In genomic region chr5:142324871-142325676, GRCh38 we compare ENCODE assay signal across 8 cellular contexts. TPM values are rescaled to one million over a fixed set of nuclear protein-coding genes. Genes with fewer than 3 reads are reported as not detected.
DNase-seq lines count a peak whose midpoint lies in the region; ATAC-seq and TF ChIP-seq lines count a peak whose summit lies in the region.

Gene SPRY4 (minus strand): TSS chr5:142325021. CDS start chr5:142315108, 9,913 bp downstream.

- ATAC-seq in CD4-positive, alpha-beta T cell (ENCODE audit: poor library complexity): peak; percentile 81
- peak; percentile 66 for ATAC-seq in GM19452 (IDR thresholded peaks at IDR 0.05; ENCODE audit: unreplicated experiment)
- peak; percentile 84 for ATAC-seq in lung (ENCODE audit: insufficient read depth, low FRiP score)

- H3K9me3 Mint-ChIP-seq in CD4-positive, alpha-beta T cell: no peaks in the 10 kb centered on the region

- no peaks in the 10 kb centered on the region for H3K36me3 ChIP-seq in effector memory CD4-positive, alpha-beta T cell (ENCODE audit: control insufficient read depth, insufficient read depth, low read length)
- no peaks in the 10 kb centered on the region for H3K36me3 ChIP-seq in lung (ENCODE audit: control insufficient read depth in 2 of 2, insufficient read depth in 2 of 2, low read length in 2 of 2)

- H3K27me3 Mint-ChIP-seq in CD4-positive, alpha-beta T cell: peaks cover 81% of the 10 kb centered on the region

- H3K4me3 ChIP-seq in effector memory CD4-positive, alpha-beta T cell (ENCODE audit: insufficient read depth, low read depth, low read length, poor library complexity, severe bottlenecking): peak within 1 kb of the TSS; percentile 66
- peak within 1 kb of the TSS; percentile 72 for H3K4me3 ChIP-seq in lung

- no peaks in the 10 kb centered on the region for H3K9me3 ChIP-seq in CD4-positive, alpha-beta T cell (ENCODE audit: control insufficient read depth, low read length)
- no peaks in the 10 kb centered on the region for H3K9me3 ChIP-seq in effector memory CD4-positive, alpha-beta T cell (ENCODE audit: control insufficient read depth, low read length)
- no peaks in the 10 kb centered on the region for H3K9me3 ChIP-seq in lung (ENCODE audit: control insufficient read depth in 2 of 2, insufficient read depth in 1 of 2, low read length in 1 of 2)

- H3K4me1 Mint-ChIP-seq in CD4-positive, alpha-beta T cell (ENCODE audit: low read depth): peaks cover 49% of the 10 kb centered on the region

- H3K27ac Mint-ChIP-seq in CD4-positive, alpha-beta T cell: no peak within 1 kb of the TSS

- CTCF ChIA-PET in CD4-positive, alpha-beta T cell (lab: Charles Lee): interaction anchor here (0.7 to 2.6 kb wide), 5 partner anchors 28 to 330 kb away, joined by 3 to 7 read pairs (median 4); no protein-coding TSS in a partner anchor

- POLR2A ChIA-PET in CD4-positive, alpha-beta T cell (lab: Charles Lee): interaction anchor here (0.6 to 2.1 kb wide), 5 partner anchors 9 to 296 kb away, joined by 3 to 16 read pairs (median 7); no protein-coding TSS in a partner anchor

- peaks cover 24% of the 10 kb centered on the region for H3K4me1 ChIP-seq in effector memory CD4-positive, alpha-beta T cell (ENCODE audit: control insufficient read depth, insufficient read depth, low read length, poor library complexity, severe bottlenecking)
- H3K4me1 ChIP-seq in lung (ENCODE audit: control insufficient read depth in 2 of 2, insufficient read depth in 2 of 2, low read length in 2 of 2): peaks cover under 1 to 9% of the 10 kb centered on the region in 2 donors

- no peaks in the 10 kb centered on the region for H3K36me3 Mint-ChIP-seq in CD4-positive, alpha-beta T cell (ENCODE audit: low read depth)

- WGBS in lung, 2 donors: 0% methylated on average over 50 to 52 of the region's 52 CpGs

- H3K27ac ChIP-seq in CD4-positive, alpha-beta T cell (ENCODE audit: low read depth, low read length): no peak within 1 kb of the TSS
- H3K27ac ChIP-seq in effector memory CD4-positive, alpha-beta T cell (ENCODE audit: insufficient read depth, low read length, poor library complexity, severe bottlenecking): no peak within 1 kb of the TSS
- peak within 1 kb of the TSS; percentile 71 to 94 for H3K27ac ChIP-seq in lung (ENCODE audit: low read depth in 1 of 2, low read length in 1 of 2)

- peak; percentile 51 to 81 (median 71) for DNase-seq in CD4-positive, alpha-beta T cell
- DNase-seq in HK-2 (ENCODE audit: unreplicated experiment) (peak; percentile 91), NCI-H82 treated with DMSO at 0.1 percent for 48 hours (lab: John Stamatoyannopoulos, UW; ENCODE audit: unreplicated experiment) (peak; percentile 82), lung (ENCODE audit: low spot score) (peak; percentile 92)
- peak; percentile 62 to 68 for DNase-seq in activated CD8-positive, alpha-beta memory T cell treated with anti-CD3 and anti-CD28 coated beads for 1 hour (ENCODE audit: extremely low read depth in 1 of 2, low read depth in 1 of 2)
- DNase-seq in effector memory CD4-positive, alpha-beta T cell: peak; percentile 48 to 69 (median 62)
- peak; percentile 71 to 88 (median 83) for DNase-seq in stimulated activated CD4-positive, alpha-beta T cell treated with anti-CD3 and anti-CD28 coated beads, TNF-alpha, amount 100 ng/mL, for 24 hours (ENCODE audit: low read depth in 3 of 3)

- H3K27me3 ChIP-seq in CD4-positive, alpha-beta T cell (ENCODE audit: control insufficient read depth, insufficient read depth, low read length): peaks cover 58% of the 10 kb centered on the region
- H3K27me3 ChIP-seq in effector memory CD4-positive, alpha-beta T cell (replicated peaks; ENCODE audit: control insufficient read depth, insufficient read depth, low read length, poor library complexity, severe bottlenecking): peaks cover 22% of the 10 kb centered on the region
- H3K27me3 ChIP-seq in lung (ENCODE audit: control insufficient read depth, insufficient read depth): no peaks in the 10 kb centered on the region

- TF ChIP-seq CTCF in CD4-positive, alpha-beta T cell (IDR thresholded peaks at IDR 0.05): no peak
- no peak for TF ChIP-seq CTCF in lung (IDR thresholded peaks at IDR 0.05; ENCODE audit: control extremely low read depth, extremely low read depth)

- H3K4me3 Mint-ChIP-seq in CD4-positive, alpha-beta T cell: peak within 1 kb of the TSS; percentile 87

- intact Hi-C loops in CD4-positive, alpha-beta T cell (cut with DNase I, micrococcal nuclease): loop anchor here (2.0 to 10.0 kb wide), 4 partner anchors 32 to 173 kb away; no protein-coding TSS in a partner anchor

RNA-seq across cellular contexts. Expression of gene SPRY4, which starts in this region (rescaled TPM):
- under 1 TPM; 0.16 to 0.34 TPM for total RNA-seq in CD4-positive, alpha-beta T cell
- 10 to 100 TPM; 23.6 to 33.9 TPM for total RNA-seq in lung
- polyA plus RNA-seq in lung: 10 to 100 TPM; 16.7 to 22.7 TPM

Comparison
In these comparisons a context has a peak if more than half of its experiments do, and no peak if none do; other contexts are left out.
1. RNA of gene SPRY4 (total RNA-seq): 23.6 to 33.9 TPM in lung; 0.16 to 0.34 TPM in CD4-positive, alpha-beta T cell; every median in the first group is over 10 times any median in the second.
2. Peak in DNase-seq and ATAC-seq in CD4-positive, alpha-beta T cell; RNA of the gene not detected or under 1 TPM.
3. H3K27ac ChIP-seq: peak in lung (2 of 2); none in CD4-positive, alpha-beta T cell (single experiment) and effector memory CD4-positive, alpha-beta T cell (single experiment).
4. Peak in every context shown above with its lines, with median percentiles within 50 percentile points of each other: ATAC-seq and DNase-seq.